ENCODE assay signal across 8 cellular contexts in genomic region chr10:5413012-5413938, GRCh38. TPM values are rescaled to one million over a fixed set of nuclear protein-coding genes. Genes with fewer than 3 reads are reported as not detected.
DNase-seq lines count a peak whose midpoint lies in the region; ATAC-seq and TF ChIP-seq lines count a peak whose summit lies in the region.

No MANE protein-coding gene starts in this region.

- peaks cover 2% of the 10 kb centered on the region for H3K27me3 Mint-ChIP-seq in endothelial cell (ENCODE audit: unreplicated experiment)

- peak; percentile 21 for DNase-seq in activated T-cell treated with anti-CD3 and anti-CD28 coated beads, Interleukin-2, amount 50 U/mL, for 48 hours
- DNase-seq in activated T-cell treated with anti-CD3 and anti-CD28 coated beads for 4 hours (no peak), NCI-H69 (lab: John Stamatoyannopoulos, UW) (peak; percentile 63), endothelial cell (ENCODE audit: low spot score) (peak; percentile 14), midbrain (lab: John Stamatoyannopoulos, UW) (peak; percentile 25), activated gamma-delta T cell treated with Interleukin-2 at 50 U/mL for 16 hours (no peak)

- no peak overlapping the region for H3K27ac Mint-ChIP-seq in endothelial cell (ENCODE audit: unreplicated experiment)

- ATAC-seq in GM18868 (IDR thresholded peaks at IDR 0.05; ENCODE audit: unreplicated experiment) (no peak), GM21528 (IDR thresholded peaks at IDR 0.05; ENCODE audit: low FRiP score, unreplicated experiment) (no peak)

- no peak overlapping the region for H3K4me3 Mint-ChIP-seq in endothelial cell (ENCODE audit: unreplicated experiment)

- TF ChIP-seq CTCF in endothelial cell (IDR thresholded peaks at IDR 0.05; ENCODE audit: unreplicated experiment): no peak

- no peaks in the 10 kb centered on the region for H3K36me3 Mint-ChIP-seq in endothelial cell (ENCODE audit: low read depth, unreplicated experiment)

- peaks cover 7% of the 10 kb centered on the region for H3K4me1 Mint-ChIP-seq in endothelial cell (ENCODE audit: unreplicated experiment)

- peaks cover under 1% of the 10 kb centered on the region for H3K9me3 Mint-ChIP-seq in endothelial cell (ENCODE audit: unreplicated experiment)

RNA-seq across cellular contexts. Expression of gene NET1, which starts 0.9 kb away (rescaled TPM):
- total RNA-seq in endothelial cell (ENCODE audit: unreplicated experiment): 57.7 TPM

RNA-seq across cellular contexts. Expression of gene TUBAL3, which starts 8.6 kb away (rescaled TPM):
- not detected for total RNA-seq in endothelial cell (ENCODE audit: unreplicated experiment)

RNA-seq across cellular contexts. Expression of gene UCN3, which starts 48.5 kb away (rescaled TPM):
- total RNA-seq in endothelial cell (ENCODE audit: unreplicated experiment): not detected

Comparison
In these comparisons a context has a peak if more than half of its experiments do, and no peak if none do; other contexts are left out.
1. DNase-seq: peak in activated T-cell treated with anti-CD3 and anti-CD28 coated beads, Interleukin-2, amount 50 U/mL, for 48 hours (2 of 2), NCI-H69 (single experiment), endothelial cell (single experiment) and midbrain (single experiment); none in activated T-cell treated with anti-CD3 and anti-CD28 coated beads for 4 hours (single experiment) and activated gamma-delta T cell treated with Interleukin-2 at 50 U/mL for 16 hours (single experiment).